ENCODE assay signal across 1 cellular context in the genomic region with DNA sequence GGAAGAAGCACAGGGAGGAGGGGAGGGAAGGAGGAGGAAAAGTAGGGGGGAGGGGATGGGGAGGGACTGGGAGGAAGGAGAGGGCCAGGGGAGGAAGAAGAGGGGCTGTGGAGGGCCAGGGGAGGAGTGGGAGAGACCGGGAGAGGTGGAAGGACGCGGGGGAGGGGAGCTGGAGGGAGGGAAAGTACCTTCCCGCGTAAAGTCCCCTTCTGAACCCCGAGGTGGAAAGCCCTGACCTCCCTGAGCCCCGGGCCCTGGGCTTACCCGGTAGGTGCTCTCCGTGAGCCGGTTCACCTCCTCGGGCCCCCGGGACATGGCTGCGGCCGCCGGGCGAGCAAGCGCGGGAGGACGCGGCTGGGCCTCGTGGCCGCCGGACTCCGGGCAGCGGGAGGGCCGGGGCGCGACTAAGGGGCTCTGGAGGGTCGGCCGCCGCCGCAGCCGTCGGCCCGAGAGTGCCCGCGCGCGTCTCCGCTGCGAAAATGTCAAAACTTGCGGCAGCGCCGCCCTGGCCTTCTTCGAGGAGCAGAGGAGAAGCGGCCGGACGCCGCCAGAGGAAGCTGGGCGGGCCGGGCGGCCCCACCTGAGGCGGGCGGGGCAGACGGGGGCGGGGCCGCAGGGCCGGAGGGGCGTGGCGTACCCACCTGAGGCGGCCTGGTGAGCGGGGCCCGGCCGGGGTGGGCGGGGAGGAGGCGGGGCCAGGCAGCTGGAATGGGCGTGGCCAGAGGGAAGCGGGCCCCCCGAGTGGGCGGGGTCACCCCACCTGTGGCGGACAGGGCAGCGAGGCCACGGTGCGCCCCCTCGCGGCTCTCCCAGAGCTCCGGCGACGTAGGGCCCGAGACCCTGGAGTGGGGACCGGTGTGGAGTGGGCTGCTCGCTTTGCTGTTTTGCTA.
TF ChIP-seq lines count a peak whose summit lies in the region.

TSS of gene BAIAP2L1 (minus strand) at position 553 of the 890 bp plus-strand sequence. CDS start at position 315, 238 bp downstream.

TF ChIP-seq in K562, 482 proteins besides CTCF, POLR2A, EP300 and RAD21 (continued from another document and continues in another):
- TF ChIP-seq MGA (IDR thresholded peaks at IDR 0.05) = peak; percentile 75
- TF ChIP-seq KLF13 (tag; IDR thresholded peaks at IDR 0.05; ENCODE audit: borderline replicate concordance, low read depth) = no peak
- no peak for TF ChIP-seq TFAM (CRISPR knock-in tag; conservative IDR thresholded peaks at IDR 0.05)
- TF ChIP-seq CREM (IDR thresholded peaks at IDR 0.05; ENCODE audit: low read depth) = peak; percentile 71
- TF ChIP-seq ZKSCAN8 (CRISPR knock-in tag; IDR thresholded peaks at IDR 0.05) = no peak
- TF ChIP-seq TGIF2 (CRISPR knock-in tag; IDR thresholded peaks at IDR 0.05) = peak; percentile 66; the same call in 1 of the 2 replicates
- TF ChIP-seq MTF1 (CRISPR knock-in tag; IDR thresholded peaks at IDR 0.05; ENCODE audit: borderline replicate concordance) = no peak
- TF ChIP-seq NFYB (IDR thresholded peaks at IDR 0.05; ENCODE audit: extremely low read depth, insufficient read length) = no peak
- no peak for TF ChIP-seq POLR2AphosphoS2 (IDR thresholded peaks at IDR 0.05; ENCODE audit: low read length)
- TF ChIP-seq, protein P1, sequence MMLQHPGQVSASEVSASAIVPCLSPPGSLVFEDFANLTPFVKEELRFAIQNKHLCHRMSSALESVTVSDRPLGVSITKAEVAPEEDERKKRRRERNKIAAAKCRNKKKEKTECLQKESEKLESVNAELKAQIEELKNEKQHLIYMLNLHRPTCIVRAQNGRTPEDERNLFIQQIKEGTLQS (IDR thresholded peaks at IDR 0.05) = no peak
- TF ChIP-seq, protein P1 (CRISPR knock-in tag; conservative IDR thresholded peaks at IDR 0.05) = no peak
- peak; percentile 58; the same call in 1 of the 2 replicates for TF ChIP-seq PHF8 (IDR thresholded peaks at IDR 0.05; ENCODE audit: borderline replicate concordance, low read length)
- TF ChIP-seq, protein P2, sequence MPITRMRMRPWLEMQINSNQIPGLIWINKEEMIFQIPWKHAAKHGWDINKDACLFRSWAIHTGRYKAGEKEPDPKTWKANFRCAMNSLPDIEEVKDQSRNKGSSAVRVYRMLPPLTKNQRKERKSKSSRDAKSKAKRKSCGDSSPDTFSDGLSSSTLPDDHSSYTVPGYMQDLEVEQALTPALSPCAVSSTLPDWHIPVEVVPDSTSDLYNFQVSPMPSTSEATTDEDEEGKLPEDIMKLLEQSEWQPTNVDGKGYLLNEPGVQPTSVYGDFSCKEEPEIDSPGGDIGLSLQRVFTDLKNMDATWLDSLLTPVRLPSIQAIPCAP (CRISPR knock-in tag; IDR thresholded peaks at IDR 0.05; ENCODE audit: borderline replicate concordance) = no peak
- TF ChIP-seq CBFA2T3 (IDR thresholded peaks at IDR 0.05) = no peak
- TF ChIP-seq THRAP3 (IDR thresholded peaks at IDR 0.05; ENCODE audit: borderline replicate concordance) = no peak
- TF ChIP-seq RCOR1 (IDR thresholded peaks at IDR 0.05; ENCODE audit: borderline replicate concordance in 1 of 2, low read depth in 2 of 2, low read length in 2 of 2) = 0 out of 4 replicates have a peak, but pooled peaks of 1 of the 2 experiments have one; percentile 3
- TF ChIP-seq, protein P3, sequence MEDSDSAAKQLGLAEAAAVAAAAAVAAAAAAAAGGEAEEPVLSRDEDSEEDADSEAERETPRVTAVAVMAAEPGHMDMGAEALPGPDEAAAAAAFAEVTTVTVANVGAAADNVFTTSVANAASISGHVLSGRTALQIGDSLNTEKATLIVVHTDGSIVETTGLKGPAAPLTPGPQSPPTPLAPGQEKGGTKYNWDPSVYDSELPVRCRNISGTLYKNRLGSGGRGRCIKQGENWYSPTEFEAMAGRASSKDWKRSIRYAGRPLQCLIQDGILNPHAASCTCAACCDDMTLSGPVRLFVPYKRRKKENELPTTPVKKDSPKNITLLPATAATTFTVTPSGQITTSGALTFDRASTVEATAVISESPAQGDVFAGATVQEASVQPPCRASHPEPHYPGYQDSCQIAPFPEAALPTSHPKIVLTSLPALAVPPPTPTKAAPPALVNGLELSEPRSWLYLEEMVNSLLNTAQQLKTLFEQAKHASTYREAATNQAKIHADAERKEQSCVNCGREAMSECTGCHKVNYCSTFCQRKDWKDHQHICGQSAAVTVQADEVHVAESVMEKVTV (CRISPR knock-in tag; IDR thresholded peaks at IDR 0.05) = peak; percentile 40; the same call in 1 of the 2 replicates
- TF ChIP-seq U2AF2 (optimal IDR thresholded peaks at IDR 0.05; ENCODE audit: low read depth, low read length) = no peak
- TF ChIP-seq, protein P4, sequence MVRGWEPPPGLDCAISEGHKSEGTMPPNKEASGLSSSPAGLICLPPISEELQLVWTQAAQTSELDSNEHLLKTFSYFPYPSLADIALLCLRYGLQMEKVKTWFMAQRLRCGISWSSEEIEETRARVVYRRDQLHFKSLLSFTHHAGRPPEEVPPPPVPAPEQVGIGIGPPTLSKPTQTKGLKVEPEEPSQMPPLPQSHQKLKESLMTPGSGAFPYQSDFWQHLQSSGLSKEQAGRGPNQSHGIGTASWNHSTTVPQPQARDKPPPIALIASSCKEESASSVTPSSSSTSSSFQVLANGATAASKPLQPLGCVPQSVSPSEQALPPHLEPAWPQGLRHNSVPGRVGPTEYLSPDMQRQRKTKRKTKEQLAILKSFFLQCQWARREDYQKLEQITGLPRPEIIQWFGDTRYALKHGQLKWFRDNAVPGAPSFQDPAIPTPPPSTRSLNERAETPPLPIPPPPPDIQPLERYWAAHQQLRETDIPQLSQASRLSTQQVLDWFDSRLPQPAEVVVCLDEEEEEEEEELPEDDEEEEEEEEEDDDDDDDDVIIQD (CRISPR knock-in tag; IDR thresholded peaks at IDR 0.05) = no peak
- no peak for TF ChIP-seq ZNF133 (CRISPR knock-in tag; IDR thresholded peaks at IDR 0.05)
- TF ChIP-seq POLR2B (IDR thresholded peaks at IDR 0.05; ENCODE audit: low read depth, partially characterized antibody) = no peak
- peak in 1 of 2 experiments; percentile 55; a peak in 1 of 4 replicates for TF ChIP-seq SRF (CRISPR knock-in tag; IDR thresholded peaks at IDR 0.05)
- TF ChIP-seq HMG20B (CRISPR knock-in tag; IDR thresholded peaks at IDR 0.05) = no peak
- TF ChIP-seq KDM4B (IDR thresholded peaks at IDR 0.05; ENCODE audit: borderline replicate concordance in 2 of 2, low read depth in 1 of 2) = no peak
- no peak for TF ChIP-seq NFATC3 (IDR thresholded peaks at IDR 0.05)
- peak; percentile 40 for TF ChIP-seq ATF7 (IDR thresholded peaks at IDR 0.05)
- TF ChIP-seq FOXP1 (CRISPR knock-in tag; IDR thresholded peaks at IDR 0.05) = peak; percentile 57; the same call in 1 of the 2 replicates
- no peak for TF ChIP-seq MAFK (IDR thresholded peaks at IDR 0.05; ENCODE audit: low read length)
- no peak for TF ChIP-seq ZBTB11 (CRISPR knock-in tag; IDR thresholded peaks at IDR 0.05)
- TF ChIP-seq ZNF644 (tag; IDR thresholded peaks at IDR 0.05; ENCODE audit: low read depth) = no peak
- no peak for TF ChIP-seq RAD51 (IDR thresholded peaks at IDR 0.05; ENCODE audit: borderline replicate concordance, low read depth)
- TF ChIP-seq ELF2 (CRISPR knock-in tag; IDR thresholded peaks at IDR 0.05) = no peak
- TF ChIP-seq KHSRP (IDR thresholded peaks at IDR 0.05) = no peak
- peak; percentile 65; the same call in 1 of the 2 replicates for TF ChIP-seq MYC (IDR thresholded peaks at IDR 0.05; ENCODE audit: low read depth, low read length)
- no peak for TF ChIP-seq MYC (CRISPR knock-in tag; IDR thresholded peaks at IDR 0.05; ENCODE audit: borderline replicate concordance, low read depth)
- no peak for TF ChIP-seq RBM15 (IDR thresholded peaks at IDR 0.05; ENCODE audit: insufficient read depth, low read length)
- no peak for TF ChIP-seq RUNX1 (IDR thresholded peaks at IDR 0.05; ENCODE audit: low read depth)
- TF ChIP-seq FOXK1 (CRISPR knock-in tag; IDR thresholded peaks at IDR 0.05; ENCODE audit: borderline replicate concordance) = no peak
- no peak for TF ChIP-seq ZKSCAN3 (CRISPR knock-in tag; IDR thresholded peaks at IDR 0.05)
- no peak for TF ChIP-seq BRD4 (IDR thresholded peaks at IDR 0.05)
- TF ChIP-seq GABPA (tag; conservative IDR thresholded peaks at IDR 0.05; ENCODE audit: low read depth) = no peak
- TF ChIP-seq KAT7 (CRISPR knock-in tag; IDR thresholded peaks at IDR 0.05; ENCODE audit: borderline replicate concordance) = no peak
